ENCODE assay signal across 34 cellular contexts in genomic region chr21:25885405-25885804, GRCh38.
A peak's percentile ranks its signal among the peaks of the same experiment; 100 is the strongest.
DNase-seq lines count a peak whose midpoint lies in the region; ATAC-seq, FAIRE-seq and TF ChIP-seq lines count a peak whose summit lies in the region.
"Had no signal": no experiment of that assay in that cellular context is flagged by ENCODE, and none has a peak within 500 bp of the region (broad histone marks: within the 10 kb centered on the region; RNA-seq: fewer than 3 reads in every experiment).

No MANE protein-coding gene starts in this region.

- TF ChIP-seq CTCF in Caco-2 (IDR thresholded peaks at IDR 0.05; ENCODE audit: insufficient read depth in 1 of 2, low read depth in 1 of 2, low read length in 1 of 2, severe bottlenecking in 1 of 2, unreplicated experiment in 1 of 2) (no peak), VCaP (conservative IDR thresholded peaks at IDR 0.05) (no peak), endothelial cell of umbilical vein (IDR thresholded peaks at IDR 0.05; ENCODE audit: extremely low read depth in 1 of 2, insufficient read depth in 1 of 2, low read depth in 1 of 2, low read length in 2 of 2) (no peak), WERI-Rb-1 (IDR thresholded peaks at IDR 0.05; ENCODE audit: low read depth, low read length) (no peak)

- H3K9me3 ChIP-seq in Caco-2 (no peaks in the 10 kb centered on the region), endothelial cell of umbilical vein (replicated peaks; ENCODE audit: control insufficient read depth, insufficient read depth, low read length) (no peaks in the 10 kb centered on the region), mucosa of rectum (ENCODE audit: control insufficient read depth in 2 of 2, low read length in 2 of 2) (no peaks in the 10 kb centered on the region), WERI-Rb-1 (ENCODE audit: severe bottlenecking) (no peaks in the 10 kb centered on the region)
- H3K9me3 ChIP-seq: BE2C, prostate gland, upper lobe of left lung had no signal

- no peaks in the 10 kb centered on the region for H3K27me3 ChIP-seq in Caco-2 (replicated peaks; ENCODE audit: control insufficient read depth, insufficient read depth, low read length)
- no peaks in the 10 kb centered on the region for H3K27me3 ChIP-seq in endothelial cell of umbilical vein (ENCODE audit: control insufficient read depth in 2 of 2, insufficient read depth in 2 of 2, low read length in 2 of 2)
- no peaks in the 10 kb centered on the region for H3K27me3 ChIP-seq in mucosa of rectum (ENCODE audit: control insufficient read depth in 2 of 2, insufficient read depth in 2 of 2, low read length in 2 of 2)
- H3K27me3 ChIP-seq in WERI-Rb-1 (ENCODE audit: insufficient read depth, low read depth, severe bottlenecking): no peaks in the 10 kb centered on the region
- H3K27me3 ChIP-seq: BE2C, cardiac muscle cell, upper lobe of left lung had no signal

- H3K27me3 Mint-ChIP-seq in Caco-2 (ENCODE audit: insufficient read depth, unreplicated experiment): no peaks in the 10 kb centered on the region
- H3K27me3 Mint-ChIP-seq: activated CD4-positive, alpha-beta T cell treated with anti-CD3 and anti-CD28 coated beads, Interleukin-2, amount 10 ng/mL, durations not matched to agents 7 days and 5 days; activated naive CD8-positive, alpha-beta T cell treated with anti-CD3 and anti-CD28 coated beads for 36 hours had no signal

- H3K4me3 ChIP-seq in Caco-2 (ENCODE audit: low read depth, low read length) (no peak overlapping the region), endothelial cell of umbilical vein (replicated peaks in 1 of 3; ENCODE audit: insufficient read depth in 1 of 3, low read depth in 1 of 3, low read length in 3 of 3) (no peak overlapping the region), mucosa of rectum (ENCODE audit: low read length in 2 of 2) (no peak overlapping the region), WERI-Rb-1 (ENCODE audit: low read depth, low read length) (no peak overlapping the region)
- H3K4me3 ChIP-seq: cardiac muscle cell, GM23248, PC-9, prostate gland, upper lobe of left lung had no signal

- H3K9me3 Mint-ChIP-seq in Caco-2 (ENCODE audit: unreplicated experiment): no peaks in the 10 kb centered on the region
- H3K9me3 Mint-ChIP-seq: activated CD4-positive, alpha-beta T cell treated with anti-CD3 and anti-CD28 coated beads, Interleukin-2, amount 10 ng/mL, durations not matched to agents 7 days and 5 days; activated naive CD8-positive, alpha-beta T cell treated with anti-CD3 and anti-CD28 coated beads for 36 hours; CD8-positive, alpha-beta T cell; naive thymus-derived CD4-positive, alpha-beta T cell; T-helper 2 cell treated with Interferon-gamma antibody and Interleukin-4, amounts not matched to agents 5 μg/mL and 100 μg/mL, for 36 hours had no signal

- POLR2A ChIA-PET in Caco-2 (lab: Charles Lee): no interaction called here
- POLR2A ChIA-PET in endothelial cell of umbilical vein (lab: Charles Lee): interaction anchor here (1.0 to 1.2 kb wide), 2 partner anchors 34 to 99 kb away, joined by 3 read pairs; no protein-coding TSS in a partner anchor

- no peak for TF ChIP-seq POLR2A in endothelial cell of umbilical vein (IDR thresholded peaks at IDR 0.05; ENCODE audit: low read depth, low read length)

- CTCF ChIA-PET in Caco-2 (lab: Charles Lee): no interaction called here
- CTCF ChIA-PET in endothelial cell of umbilical vein (lab: Charles Lee): interaction anchor here (1.0 to 3.9 kb wide), 6 partner anchors 11 to 285 kb away, joined by 3 to 21 read pairs (median 4); partner anchors contain the start of gene APP

- intact Hi-C loops in Caco-2 (cut with micrococcal nuclease; ENCODE audit: unreplicated experiment): no loop called here
- intact Hi-C loops in endothelial cell of umbilical vein (cut with micrococcal nuclease): no loop called here

- dilution Hi-C loops in endothelial cell of umbilical vein (cut with MboI; ENCODE audit: extremely low pct_ligation_motif_present, low sequenced_read_pairs): loop anchor here (25.0 kb wide), 1 partner anchor 277 kb away; the partner anchor contains the start of gene APP

- no peak overlapping the region for H2AFZ ChIP-seq in endothelial cell of umbilical vein (ENCODE audit: low read depth, low read length)
- H2AFZ ChIP-seq: GM23248, PC-9 had no signal

- BruUV-seq in Caco-2 (replicated peaks; lab: Mats Ljungman, UMichigan): no TSS peak
- BruUV-seq in endothelial cell of umbilical vein (replicated peaks; lab: Mats Ljungman, UMichigan): no TSS peak

- H3K4me2 ChIP-seq in endothelial cell of umbilical vein (ENCODE audit: insufficient read depth, low read length): peak overlapping the region; percentile 26
- H3K4me2 ChIP-seq: PC-9 had no signal

- no peaks in the 10 kb centered on the region for H3K9me1 ChIP-seq in endothelial cell of umbilical vein (replicated peaks; ENCODE audit: control insufficient read depth, extremely low read depth, insufficient read depth, low read length)

- DNase-seq in Caco-2: no peak
- peak; percentile 57 for DNase-seq in endothelial cell of umbilical vein (ENCODE audit: low read depth, low spot score)
- no peak for DNase-seq in WERI-Rb-1
- no peak for DNase-seq in retina
- no peak for DNase-seq in NCI-H82 treated with DMSO at 0.1 percent for 48 hours (lab: John Stamatoyannopoulos, UW; ENCODE audit: unreplicated experiment)
- DNase-seq: activated CD4-positive, alpha-beta T cell treated with anti-CD3 and anti-CD28 coated beads, Interleukin-2, amount 10 ng/mL, durations not matched to agents 7 days and 5 days; activated effector memory CD4-positive, alpha-beta T cell treated with Interleukin-2 at 50 U/mL for 16 hours; activated naive CD8-positive, alpha-beta T cell treated with anti-CD3 and anti-CD28 coated beads for 36 hours; anterior cingulate cortex; BE2C; CD8-positive, alpha-beta T cell; DMS53; GM23248; hypothalamus; Kasumi-1; midbrain; naive thymus-derived CD4-positive, alpha-beta T cell; NCI-H1436; NCI-H2081; NCI-H2227 treated with DMSO at 0.1 percent for 48 hours; PC-9; SHP77; stimulated activated CD4-positive, alpha-beta T cell treated with anti-CD3 and anti-CD28 coated beads, Interleukin-15, amount 100 ng/mL, for 24 hours; stimulated activated CD4-positive, alpha-beta T cell treated with anti-CD3 and anti-CD28 coated beads, Interleukin-4, amount 100 ng/mL, for 4 hours; upper lobe of left lung had no signal

- no peak overlapping the region for H3K4me3 Mint-ChIP-seq in Caco-2 (ENCODE audit: unreplicated experiment)
- H3K4me3 Mint-ChIP-seq: activated CD4-positive, alpha-beta T cell treated with anti-CD3 and anti-CD28 coated beads, Interleukin-2, amount 10 ng/mL, durations not matched to agents 7 days and 5 days; activated naive CD8-positive, alpha-beta T cell treated with anti-CD3 and anti-CD28 coated beads for 36 hours; CD8-positive, alpha-beta T cell; naive thymus-derived CD4-positive, alpha-beta T cell; T-helper 2 cell treated with Interferon-gamma antibody and Interleukin-4, amounts not matched to agents 5 μg/mL and 100 μg/mL, for 36 hours had no signal

- FAIRE-seq in endothelial cell of umbilical vein (lab: Jason Lieb, UNC): no peak
- FAIRE-seq: endometrium, frontal cortex, G401.6 had no signal

- peak overlapping the region; percentile 48 for H3K27ac ChIP-seq in VCaP
- peak overlapping the region; percentile 94 for H3K27ac ChIP-seq in endothelial cell of umbilical vein (ENCODE audit: insufficient read depth, low read depth, low read length)
- peak overlapping the region; percentile 1 to 53 for H3K27ac ChIP-seq in mucosa of rectum (ENCODE audit: low read depth in 2 of 2, low read length in 2 of 2)
- no peak overlapping the region for H3K27ac ChIP-seq in WERI-Rb-1
- H3K27ac ChIP-seq: cardiac muscle cell, GM23248, PC-9, prostate gland, upper lobe of left lung had no signal

- H3K9ac ChIP-seq in endothelial cell of umbilical vein (replicated peaks; ENCODE audit: extremely low read depth, insufficient read depth, low read length) (peak overlapping the region; percentile 54), mucosa of rectum (ENCODE audit: low read depth in 1 of 2, low read length in 2 of 2) (no peak overlapping the region)
- H3K9ac ChIP-seq: GM23248 had no signal

- H3K27ac Mint-ChIP-seq in Caco-2 (ENCODE audit: unreplicated experiment): peak overlapping the region; percentile 55
- H3K27ac Mint-ChIP-seq: activated CD4-positive, alpha-beta T cell treated with anti-CD3 and anti-CD28 coated beads, Interleukin-2, amount 10 ng/mL, durations not matched to agents 7 days and 5 days; activated naive CD8-positive, alpha-beta T cell treated with anti-CD3 and anti-CD28 coated beads for 36 hours; CD8-positive, alpha-beta T cell; T-helper 2 cell treated with Interferon-gamma antibody and Interleukin-4, amounts not matched to agents 5 μg/mL and 100 μg/mL, for 36 hours had no signal

- H3K4me1 ChIP-seq in Caco-2 (no peaks in the 10 kb centered on the region), endothelial cell of umbilical vein (ENCODE audit: control insufficient read depth, extremely low read depth, insufficient read depth, low read length) (peaks cover 31% of the 10 kb centered on the region), mucosa of rectum (ENCODE audit: control insufficient read depth in 2 of 2, insufficient read depth in 2 of 2, low read length in 2 of 2) (peaks cover 19 to 45% of the 10 kb centered on the region in 2 donors)
- H3K4me1 ChIP-seq: BE2C, prostate gland had no signal

- H3K36me3 ChIP-seq in Caco-2 (ENCODE audit: control insufficient read depth, insufficient read depth, low read length): peaks cover 2% of the 10 kb centered on the region
- peaks cover 4 to 16% of the 10 kb centered on the region in 2 experiments for H3K36me3 ChIP-seq in endothelial cell of umbilical vein (ENCODE audit: control insufficient read depth in 2 of 2, extremely low read depth in 1 of 2, insufficient read depth in 2 of 2, low read length in 2 of 2)
- H3K36me3 ChIP-seq in mucosa of rectum (ENCODE audit: control insufficient read depth in 2 of 2, insufficient read depth in 2 of 2, low read length in 2 of 2): peaks cover 10 to 12% of the 10 kb centered on the region in 2 donors
- H3K36me3 ChIP-seq in WERI-Rb-1: peaks cover 85% of the 10 kb centered on the region
- H3K36me3 ChIP-seq: prostate gland had no signal

- peaks cover 56% of the 10 kb centered on the region for H3K36me3 Mint-ChIP-seq in Caco-2 (ENCODE audit: insufficient read depth, unreplicated experiment)
- H3K36me3 Mint-ChIP-seq: activated naive CD8-positive, alpha-beta T cell treated with anti-CD3 and anti-CD28 coated beads for 36 hours had no signal

- peaks cover 8% of the 10 kb centered on the region for H3K79me2 ChIP-seq in endothelial cell of umbilical vein (ENCODE audit: control insufficient read depth, insufficient read depth, low read length)

- peaks cover 6% of the 10 kb centered on the region for H3K4me1 Mint-ChIP-seq in Caco-2 (ENCODE audit: low read depth, unreplicated experiment)
- H3K4me1 Mint-ChIP-seq: activated naive CD8-positive, alpha-beta T cell treated with anti-CD3 and anti-CD28 coated beads for 36 hours had no signal

- ATAC-seq in GM18861 (IDR thresholded peaks at IDR 0.05; ENCODE audit: unreplicated experiment): no peak
- ATAC-seq: CD8-positive, alpha-beta T cell; naive thymus-derived CD4-positive, alpha-beta T cell had no signal

- H4K20me1 ChIP-seq in endothelial cell of umbilical vein (replicated peaks; ENCODE audit: control insufficient read depth, extremely low read depth, insufficient read depth, low read length): no peaks in the 10 kb centered on the region

TF ChIP-seq in endothelial cell of umbilical vein, 7 proteins besides CTCF, POLR2A, EP300 and RAD21 (continues in another document):
- TF ChIP-seq MYC (IDR thresholded peaks at IDR 0.05; ENCODE audit: low read depth, low read length): no peak
